8 cellular contexts compared by ENCODE assay signal in genomic region chr16:67248401-67249177, GRCh38. TPM values are rescaled to one million over a fixed set of nuclear protein-coding genes. Genes with fewer than 3 reads are reported as not detected.
DNase-seq lines count a peak whose midpoint lies in the region; ATAC-seq, FAIRE-seq and TF ChIP-seq lines count a peak whose summit lies in the region.

Gene SLC9A5 (plus strand): TSS chr16:67248979. CDS start chr16:67249015, 36 bp downstream.

- DNase-seq in AG08395 (ENCODE audit: low spot score) (peak; percentile 37), GM12891 (ENCODE audit: insufficient read length, low spot score) (peak; percentile 59), fibroblast of lung (ENCODE audit: low read depth in 2 of 2) (peak in 1 of 2 donors; percentile 27), neuronal stem cell (ENCODE audit: low spot score) (no peak), NCI-H1092 treated with DMSO at 0.1 percent for 48 hours (lab: John Stamatoyannopoulos, UW) (no peak)

- H3K27ac ChIP-seq in VCaP: peak within 1 kb of the TSS; percentile 80
- peak within 1 kb of the TSS; percentile 44 for H3K27ac ChIP-seq in fibroblast of lung (ENCODE audit: insufficient read depth, low read length)
- no peak within 1 kb of the TSS for H3K27ac ChIP-seq in neuronal stem cell (replicated peaks; ENCODE audit: low read length)

- H3K4me3 ChIP-seq in fibroblast of lung (replicated peaks in 1 of 4; ENCODE audit: control extremely low read depth in 1 of 4, insufficient read depth in 1 of 4, low read depth in 3 of 4, low read length in 4 of 4) (peak within 1 kb of the TSS; percentile 48 to 66 (median 52)), neuronal stem cell (ENCODE audit: low read length in 2 of 2) (peak within 1 kb of the TSS; percentile 80 to 86)

- H3K9ac ChIP-seq in fibroblast of lung (ENCODE audit: insufficient read depth, low read length) (peak within 1 kb of the TSS; percentile 62), neuronal stem cell (ENCODE audit: low read depth, low read length, poor library complexity) (peak within 1 kb of the TSS; percentile 93)

- peak within 1 kb of the TSS; percentile 17 for H2AK5ac ChIP-seq in neuronal stem cell (ENCODE audit: low read depth, low read length)

- H3K23ac ChIP-seq in neuronal stem cell (ENCODE audit: low read depth, low read length, poor library complexity): peak within 1 kb of the TSS; percentile 34

- ATAC-seq in HG02885 (IDR thresholded peaks at IDR 0.05; ENCODE audit: poor library complexity, unreplicated experiment) (no peak), HG03025 (IDR thresholded peaks at IDR 0.05; ENCODE audit: low FRiP score, unreplicated experiment) (no peak)

- H3K4ac ChIP-seq in neuronal stem cell (ENCODE audit: low read length): no peak within 1 kb of the TSS

- H3K4me1 ChIP-seq in fibroblast of lung (ENCODE audit: control insufficient read depth, extremely low read depth, insufficient read depth, low read length): peaks cover 34% of the 10 kb centered on the region
- peaks cover 27 to 29% of the 10 kb centered on the region in 2 donors for H3K4me1 ChIP-seq in neuronal stem cell (ENCODE audit: control insufficient read depth in 2 of 2, insufficient read depth in 1 of 2, low read depth in 1 of 2, low read length in 2 of 2)

- H3K9me3 ChIP-seq in fibroblast of lung (ENCODE audit: control insufficient read depth, insufficient read depth, low read depth, low read length) (no peaks in the 10 kb centered on the region), neuronal stem cell (replicated peaks in 1 of 2; ENCODE audit: control insufficient read depth in 2 of 2, insufficient read depth in 1 of 2, low read depth in 1 of 2, low read length in 2 of 2) (no peaks in the 10 kb centered on the region)

- no peak within 1 kb of the TSS for H2BK120ac ChIP-seq in neuronal stem cell (ENCODE audit: low read depth, low read length)

- H2AFZ ChIP-seq in fibroblast of lung (ENCODE audit: low read length): peak within 1 kb of the TSS; percentile 60
- peak within 1 kb of the TSS; percentile 96 for H2AFZ ChIP-seq in neuronal stem cell (ENCODE audit: low read length)

- H4K20me1 ChIP-seq in fibroblast of lung (ENCODE audit: control insufficient read depth, extremely low read depth, insufficient read depth, low read length): no peaks in the 10 kb centered on the region

- TF ChIP-seq POLR2A in GM12891 (IDR thresholded peaks at IDR 0.05; ENCODE audit: low read depth, low read length): no peak

- FAIRE-seq in GM12891 (lab: Jason Lieb, UNC): peak; percentile 23

- no peaks in the 10 kb centered on the region for H3K79me1 ChIP-seq in neuronal stem cell (ENCODE audit: low read depth, low read length)

- peak within 1 kb of the TSS; percentile 7 for H2BK12ac ChIP-seq in neuronal stem cell (ENCODE audit: low read length)

- peak within 1 kb of the TSS; percentile 91 for H3K4me2 ChIP-seq in fibroblast of lung (ENCODE audit: extremely low read depth, insufficient read depth, low read length)
- peak within 1 kb of the TSS; percentile 99 for H3K4me2 ChIP-seq in neuronal stem cell (ENCODE audit: insufficient read depth, low read length, poor library complexity, severe bottlenecking)

- H3K18ac ChIP-seq in neuronal stem cell (ENCODE audit: low read length): peak within 1 kb of the TSS; percentile 88

- peak within 1 kb of the TSS; percentile 1 for H4K8ac ChIP-seq in neuronal stem cell (ENCODE audit: low read depth, low read length)

- H3K14ac ChIP-seq in neuronal stem cell (ENCODE audit: low read length): peak within 1 kb of the TSS; percentile 73

- peak within 1 kb of the TSS; percentile 86 for H2BK15ac ChIP-seq in neuronal stem cell (ENCODE audit: low read length)

- peaks cover 15% of the 10 kb centered on the region for H3K79me2 ChIP-seq in fibroblast of lung (ENCODE audit: control insufficient read depth, insufficient read depth, low read length)

- H3K27me3 ChIP-seq in fibroblast of lung (ENCODE audit: control insufficient read depth, insufficient read depth, low read length): no peaks in the 10 kb centered on the region
- H3K27me3 ChIP-seq in neuronal stem cell (ENCODE audit: control insufficient read depth in 3 of 3, insufficient read depth in 3 of 3, low read depth in 1 of 3, low read length in 3 of 3): peaks cover 0 to 30% (median 7%) of the 10 kb centered on the region in 3 experiments

- H4K91ac ChIP-seq in neuronal stem cell (ENCODE audit: low read depth, low read length, poor library complexity): no peak within 1 kb of the TSS

- H3K36me3 ChIP-seq in fibroblast of lung (ENCODE audit: control insufficient read depth, insufficient read depth, low read length): peaks cover 3% of the 10 kb centered on the region
- H3K36me3 ChIP-seq in neuronal stem cell (replicated peaks in 1 of 2; ENCODE audit: control insufficient read depth in 2 of 2, insufficient read depth in 2 of 2, low read length in 2 of 2): no peaks in the 10 kb centered on the region

- peak within 1 kb of the TSS; percentile 62 for H2BK5ac ChIP-seq in neuronal stem cell (ENCODE audit: low read length)

- TF ChIP-seq CTCF in VCaP (conservative IDR thresholded peaks at IDR 0.05) (peak; percentile 30), fibroblast of lung (conservative IDR thresholded peaks at IDR 0.05 in 1 of 2, IDR thresholded peaks at IDR 0.05 in 1 of 2; ENCODE audit: low read depth in 1 of 2, low read length in 2 of 2) (peak in 1 of 2 donors; percentile 12)

- WGBS in neuronal stem cell (ENCODE audit: extremely low coverage in 2 of 2, insufficient read length in 2 of 2, insufficient replicate concordance in 1 of 2), 2 donors: no CpG with 5 or more reads among the region's 75 CpGs

TF ChIP-seq in GM12891, 5 proteins besides CTCF, POLR2A, EP300 and RAD21:
- no peak for TF ChIP-seq POLR2AphosphoS5 (IDR thresholded peaks at IDR 0.05; ENCODE audit: low read depth, low read length)
TF ChIP-seq in GM12891: peak in this region for 0.

RNA-seq across cellular contexts. Expression of gene SLC9A5, which starts in this region (rescaled TPM):
- polyA plus RNA-seq in GM12891 (2012; ENCODE audit: low read depth, missing spikeins): 5.2 TPM
- total RNA-seq in fibroblast of lung: 1.0 and 2.3 TPM in 2 replicates
- polyA plus RNA-seq in fibroblast of lung: 1.9 and 2.0 TPM in 2 replicates
- polyA plus RNA-seq in fibroblast of lung (2012): 1.9 and 2.0 TPM in 2 replicates
- polyA minus RNA-seq in fibroblast of lung (ENCODE audit: low replicate concordance): 0.16 and 3.9 TPM in 2 replicates
- polyA plus RNA-seq in neuronal stem cell (2013, experiment 1 of 2): 2.6 TPM
- polyA plus RNA-seq in neuronal stem cell (2013, experiment 2 of 2): 2.3 TPM

Comparison
In these comparisons a context has a peak if more than half of its experiments do, and no peak if none do; other contexts are left out.
1. DNase-seq: peak in AG08395 (single experiment) and GM12891 (single experiment); none in neuronal stem cell (single experiment) and NCI-H1092 treated with DMSO at 0.1 percent for 48 hours (single experiment).